Comparison of ENCODE assay signal across 8 cellular contexts in genomic region chr9:4604678-4605095, GRCh38. TPM values are rescaled to one million over a fixed set of nuclear protein-coding genes. Genes with fewer than 3 reads are reported as not detected.
DNase-seq lines count a peak whose midpoint lies in the region; ATAC-seq and TF ChIP-seq lines count a peak whose summit lies in the region.

No MANE protein-coding gene starts in this region.

- no peaks in the 10 kb centered on the region for H3K36me3 Mint-ChIP-seq in activated CD4-positive, alpha-beta T cell treated with anti-CD3 and anti-CD28 coated beads, Interleukin-2, amount 10 ng/mL, durations not matched to agents 24 days and 14 days (ENCODE audit: low read depth)

- H3K4me1 ChIP-seq in lung (ENCODE audit: control insufficient read depth in 2 of 2, insufficient read depth in 2 of 2, low read length in 2 of 2) = no peaks in the 10 kb centered on the region

- intact Hi-C loops in activated CD4-positive, alpha-beta T cell treated with anti-CD3 and anti-CD28 coated beads, Interleukin-2, amount 10 ng/mL, durations not matched to agents 24 days and 14 days (cut with micrococcal nuclease) = loop anchor here (5.0 kb wide), 3 partner anchors 58 to 383 kb away; partner anchors contain the start of genes AK3, JAK2 and PLPP6

- peaks cover 14% of the 10 kb centered on the region for H3K4me1 Mint-ChIP-seq in activated CD4-positive, alpha-beta T cell treated with anti-CD3 and anti-CD28 coated beads, Interleukin-2, amount 10 ng/mL, durations not matched to agents 24 days and 14 days

- no peak overlapping the region for H3K27ac Mint-ChIP-seq in activated CD4-positive, alpha-beta T cell treated with anti-CD3 and anti-CD28 coated beads, Interleukin-2, amount 10 ng/mL, durations not matched to agents 24 days and 14 days

- no peaks in the 10 kb centered on the region for H3K27me3 ChIP-seq in lung (ENCODE audit: control insufficient read depth, insufficient read depth)

- ATAC-seq in HG03095 (IDR thresholded peaks at IDR 0.05; ENCODE audit: unreplicated experiment) = peak; percentile 78
- ATAC-seq in lung (ENCODE audit: insufficient read depth, low FRiP score) = peak; percentile 77

- no peak overlapping the region for H3K4me3 ChIP-seq in lung

- H3K9me3 ChIP-seq in lung (ENCODE audit: control insufficient read depth in 2 of 2, insufficient read depth in 1 of 2, low read length in 1 of 2) = no peaks in the 10 kb centered on the region

- DNase-seq in NOMO-1 treated with DMSO at 0.1 percent for 48 hours (lab: John Stamatoyannopoulos, UW; ENCODE audit: unreplicated experiment) (peak; percentile 30), NOMO-1 treated with dmso at 0.1 percent for 144 hours (lab: John Stamatoyannopoulos, UW; ENCODE audit: unreplicated experiment) (no peak), NCI-H2227 treated with DMSO at 0.1 percent for 48 hours (lab: John Stamatoyannopoulos, UW) (peak; percentile 43), dermis blood vessel endothelial cell (peak; percentile 84), lung (ENCODE audit: low spot score) (peak; percentile 71)
- DNase-seq in activated CD4-positive, alpha-beta T cell treated with anti-CD3 and anti-CD28 coated beads, Interleukin-2, amount 10 ng/mL, durations not matched to agents 24 days and 14 days = peak; percentile 91
- peak; percentile 16 to 34 for DNase-seq in stimulated activated CD8-positive, alpha-beta memory T cell treated with anti-CD3 and anti-CD28 coated beads, Interleukin-4, amount 100 ng/mL, for 1 hour (ENCODE audit: low read depth in 2 of 2, low spot score in 1 of 2)

- H3K36me3 ChIP-seq in lung (ENCODE audit: control insufficient read depth in 2 of 2, insufficient read depth in 2 of 2, low read length in 2 of 2) = no peaks in the 10 kb centered on the region

- peak; percentile 51 for TF ChIP-seq CTCF in lung (IDR thresholded peaks at IDR 0.05; ENCODE audit: control extremely low read depth, extremely low read depth)

- no peak overlapping the region for H3K27ac ChIP-seq in lung (ENCODE audit: low read depth in 1 of 2, low read length in 1 of 2)

- H3K27me3 Mint-ChIP-seq in activated CD4-positive, alpha-beta T cell treated with anti-CD3 and anti-CD28 coated beads, Interleukin-2, amount 10 ng/mL, durations not matched to agents 24 days and 14 days = peaks cover 1% of the 10 kb centered on the region

- no peaks in the 10 kb centered on the region for H3K9me3 Mint-ChIP-seq in activated CD4-positive, alpha-beta T cell treated with anti-CD3 and anti-CD28 coated beads, Interleukin-2, amount 10 ng/mL, durations not matched to agents 24 days and 14 days

- H3K4me3 Mint-ChIP-seq in activated CD4-positive, alpha-beta T cell treated with anti-CD3 and anti-CD28 coated beads, Interleukin-2, amount 10 ng/mL, durations not matched to agents 24 days and 14 days = no peak overlapping the region

RNA-seq across cellular contexts. Expression of gene PLPP6, which starts 57.4 kb away (rescaled TPM):
- 5.5 and 6.0 TPM in 2 replicates for total RNA-seq in activated CD4-positive, alpha-beta T cell treated with anti-CD3 and anti-CD28 coated beads, Interleukin-2, amount 10 ng/mL, durations not matched to agents 24 days and 14 days
- total RNA-seq in dermis blood vessel endothelial cell (6.1 and 8.0 TPM in 2 replicates), lung (1 to 10 TPM; 6.2 to 6.9 TPM)
- 1 to 10 TPM; 3.8 to 4.2 TPM for polyA plus RNA-seq in lung
